Comparison of ENCODE assay signal across 16 cellular contexts in the genomic region with DNA sequence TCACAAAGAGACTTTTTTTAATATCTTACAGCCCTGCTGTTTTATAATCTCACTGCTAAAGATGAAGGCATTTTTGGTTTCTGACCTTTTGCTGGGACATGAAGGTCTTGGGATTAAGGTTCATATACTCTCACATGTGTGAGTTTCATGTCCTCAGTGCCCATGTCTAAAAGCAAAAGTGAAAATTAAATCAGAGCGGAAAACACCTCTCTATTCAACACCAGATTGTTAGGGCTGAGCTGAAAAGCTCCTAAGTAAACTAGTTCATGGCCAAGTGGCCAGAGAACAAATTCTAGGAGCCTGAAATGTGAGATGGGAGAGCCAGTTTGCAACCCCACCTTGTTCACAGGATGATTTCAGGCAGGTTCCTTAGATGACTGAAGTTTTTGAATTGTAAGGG.
DNase-seq lines count a peak whose midpoint lies in the region; ATAC-seq lines count a peak whose summit lies in the region.
"Had no signal": no experiment of that assay in that cellular context is flagged by ENCODE, and none has a peak within 500 bp of the region (broad histone marks: within the 10 kb centered on the region; RNA-seq: fewer than 3 reads in every experiment).

No MANE protein-coding gene starts in this region.

- H3K4me1 Mint-ChIP-seq in activated naive CD4-positive, alpha-beta T cell treated with anti-CD3 and anti-CD28 coated beads, Interleukin-2, amount 10 ng/mL, durations not matched to agents 7 days and 5 days: peaks cover 9% of the 10 kb centered on the region
- no peaks in the 10 kb centered on the region for H3K4me1 Mint-ChIP-seq in activated naive CD8-positive, alpha-beta T cell treated with anti-CD3 and anti-CD28 coated beads, Interleukin-2, amount 50 U/mL, for 24 hours
- H3K4me1 Mint-ChIP-seq: naive thymus-derived CD8-positive, alpha-beta T cell had no signal

- no peak for DNase-seq in activated naive CD4-positive, alpha-beta T cell treated with anti-CD3 and anti-CD28 coated beads, Interleukin-2, amount 10 ng/mL, durations not matched to agents 7 days and 5 days
- no peak for DNase-seq in activated naive CD4-positive, alpha-beta T cell treated with anti-CD3 and anti-CD28 coated beads, Interleukin-2, amount 50 U/mL, for 72 hours (ENCODE audit: low spot score in 2 of 2)
- DNase-seq in dermis blood vessel endothelial cell (no peak), KBM-7 (no peak), DMS53 treated with DMSO at 0.1 percent for 48 hours (lab: John Stamatoyannopoulos, UW; ENCODE audit: unreplicated experiment) (no peak)
- no peak for DNase-seq in activated naive CD8-positive, alpha-beta T cell treated with anti-CD3 and anti-CD28 coated beads, Interleukin-2, amount 50 U/mL, for 24 hours
- DNase-seq: activated CD8-positive, alpha-beta memory T cell treated with anti-CD3 and anti-CD28 coated beads, Interleukin-2, amount 50 U/mL, for 4 hours; amniotic stem cell; kidney glomerular epithelial cell; naive thymus-derived CD8-positive, alpha-beta T cell; NCI-H524; right lobe of liver; Right ventricle myocardium superior; testis had no signal

- no peaks in the 10 kb centered on the region for H3K36me3 Mint-ChIP-seq in activated naive CD4-positive, alpha-beta T cell treated with anti-CD3 and anti-CD28 coated beads, Interleukin-2, amount 10 ng/mL, durations not matched to agents 7 days and 5 days
- H3K36me3 Mint-ChIP-seq in activated naive CD4-positive, alpha-beta T cell treated with anti-CD3 and anti-CD28 coated beads, Interleukin-2, amount 50 U/mL, for 72 hours: no peaks in the 10 kb centered on the region
- no peaks in the 10 kb centered on the region for H3K36me3 Mint-ChIP-seq in activated naive CD8-positive, alpha-beta T cell treated with anti-CD3 and anti-CD28 coated beads, Interleukin-2, amount 50 U/mL, for 24 hours (ENCODE audit: low read depth)
- H3K36me3 Mint-ChIP-seq: naive thymus-derived CD8-positive, alpha-beta T cell had no signal

- H3K9me3 Mint-ChIP-seq in activated naive CD4-positive, alpha-beta T cell treated with anti-CD3 and anti-CD28 coated beads, Interleukin-2, amount 10 ng/mL, durations not matched to agents 7 days and 5 days: peaks cover 2% of the 10 kb centered on the region
- H3K9me3 Mint-ChIP-seq in activated naive CD4-positive, alpha-beta T cell treated with anti-CD3 and anti-CD28 coated beads, Interleukin-2, amount 50 U/mL, for 72 hours: no peaks in the 10 kb centered on the region
- H3K9me3 Mint-ChIP-seq in activated naive CD8-positive, alpha-beta T cell treated with anti-CD3 and anti-CD28 coated beads, Interleukin-2, amount 50 U/mL, for 24 hours: no peaks in the 10 kb centered on the region

- no peak overlapping the region for H3K4me3 Mint-ChIP-seq in activated naive CD4-positive, alpha-beta T cell treated with anti-CD3 and anti-CD28 coated beads, Interleukin-2, amount 10 ng/mL, durations not matched to agents 7 days and 5 days
- no peak overlapping the region for H3K4me3 Mint-ChIP-seq in activated naive CD8-positive, alpha-beta T cell treated with anti-CD3 and anti-CD28 coated beads, Interleukin-2, amount 50 U/mL, for 24 hours
- H3K4me3 Mint-ChIP-seq: naive thymus-derived CD8-positive, alpha-beta T cell had no signal

- in situ Hi-C loops in KBM-7 (cut with MboI; ENCODE audit: low pct_unique_long_range_greater_than_20kb, low sequenced_read_pairs): no loop called here

- peak overlapping the region; percentile 15 for H3K27ac Mint-ChIP-seq in activated naive CD4-positive, alpha-beta T cell treated with anti-CD3 and anti-CD28 coated beads, Interleukin-2, amount 10 ng/mL, durations not matched to agents 7 days and 5 days
- H3K27ac Mint-ChIP-seq in activated naive CD4-positive, alpha-beta T cell treated with anti-CD3 and anti-CD28 coated beads, Interleukin-2, amount 50 U/mL, for 72 hours: no peak overlapping the region
- H3K27ac Mint-ChIP-seq in activated naive CD8-positive, alpha-beta T cell treated with anti-CD3 and anti-CD28 coated beads, Interleukin-2, amount 50 U/mL, for 24 hours: no peak overlapping the region
- H3K27ac Mint-ChIP-seq: naive thymus-derived CD8-positive, alpha-beta T cell had no signal

- no peak for ATAC-seq in activated naive CD4-positive, alpha-beta T cell treated with anti-CD3 and anti-CD28 coated beads, Interleukin-2, amount 50 U/mL, for 72 hours
- ATAC-seq in GM21723 (IDR thresholded peaks at IDR 0.05; ENCODE audit: unreplicated experiment) (peak; percentile 76), HG03139 (IDR thresholded peaks at IDR 0.05; ENCODE audit: unreplicated experiment) (peak; percentile 61)
- no peak for ATAC-seq in activated naive CD8-positive, alpha-beta T cell treated with anti-CD3 and anti-CD28 coated beads, Interleukin-2, amount 50 U/mL, for 24 hours
- ATAC-seq: naive thymus-derived CD8-positive, alpha-beta T cell; right lobe of liver had no signal

- H3K27me3 Mint-ChIP-seq in activated naive CD4-positive, alpha-beta T cell treated with anti-CD3 and anti-CD28 coated beads, Interleukin-2, amount 10 ng/mL, durations not matched to agents 7 days and 5 days: no peaks in the 10 kb centered on the region
- H3K27me3 Mint-ChIP-seq in activated naive CD8-positive, alpha-beta T cell treated with anti-CD3 and anti-CD28 coated beads, Interleukin-2, amount 50 U/mL, for 24 hours: peaks cover 2% of the 10 kb centered on the region

- CTCF ChIA-PET in activated naive CD4-positive, alpha-beta T cell treated with anti-CD3 and anti-CD28 coated beads, Interleukin-2, amount 10 ng/mL, durations not matched to agents 7 days and 5 days (lab: Charles Lee): interaction anchor here (0.6 kb wide), 1 partner anchor 534 kb away, joined by 3 read pairs; no protein-coding TSS in a partner anchor

Comparison
In these comparisons a context has a peak if more than half of its experiments do, and no peak if none do; other contexts are left out.
1. ATAC-seq: peak in GM21723 (single experiment) and HG03139 (single experiment); none in activated naive CD4-positive, alpha-beta T cell treated with anti-CD3 and anti-CD28 coated beads, Interleukin-2, amount 50 U/mL, for 72 hours (0 of 2) and activated naive CD8-positive, alpha-beta T cell treated with anti-CD3 and anti-CD28 coated beads, Interleukin-2, amount 50 U/mL, for 24 hours (single experiment).